ENCODE assay signal across 8 cellular contexts in the genomic region with DNA sequence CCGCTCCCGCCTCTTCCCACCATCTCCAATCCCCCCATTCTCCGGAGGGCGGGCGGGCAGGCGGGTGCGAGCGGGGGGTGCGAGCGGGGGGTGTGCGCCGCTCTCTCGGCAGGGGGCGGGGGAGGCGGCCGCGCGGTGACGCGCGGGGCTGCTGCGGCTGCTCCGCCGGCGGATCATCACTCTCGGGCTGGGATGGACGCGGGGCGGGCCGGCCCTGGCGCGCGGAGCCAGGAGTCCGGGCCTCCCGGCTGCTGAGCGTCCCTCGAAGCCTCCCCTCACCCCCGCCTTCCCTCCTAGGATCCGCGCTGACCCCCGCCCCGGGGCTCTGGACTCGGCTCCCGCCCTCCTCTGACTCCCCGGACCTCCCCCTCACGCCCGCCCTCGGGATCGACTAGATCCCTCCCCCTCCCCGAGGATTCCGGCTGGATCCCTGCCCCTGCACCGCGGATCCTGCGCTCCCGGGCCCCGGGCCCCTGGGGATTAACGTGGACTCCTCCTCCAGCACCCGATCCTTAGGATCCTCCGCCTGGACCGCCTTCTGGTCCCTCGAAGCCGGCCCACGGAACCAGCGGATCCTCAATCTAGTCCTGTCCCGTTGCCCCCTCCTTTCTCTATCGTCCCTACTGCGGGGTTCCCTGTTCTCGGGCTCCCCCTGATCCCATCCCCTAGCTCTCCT. TPM values are rescaled to one million over a fixed set of nuclear protein-coding genes. Genes with fewer than 3 reads are reported as not detected.
A peak's percentile ranks its signal among the peaks of the same experiment; 100 is the strongest.
DNase-seq lines count a peak whose midpoint lies in the region; TF ChIP-seq lines count a peak whose summit lies in the region.

No MANE protein-coding gene starts in this region.

- H3K4me3 ChIP-seq in HFF-Myc (replicated peaks; ENCODE audit: low read depth, low read length): peak overlapping the region; percentile 65

- H3K4me3 Mint-ChIP-seq in brain: peak overlapping the region; percentile 88 to 94 (median 92)

- H3K27ac Mint-ChIP-seq in brain: peak overlapping the region; percentile 96 to 98 (median 98)

- peaks cover 39% of the 10 kb centered on the region for H3K4me1 Mint-ChIP-seq in brain

- H3K27ac ChIP-seq in RWPE1: peak overlapping the region; percentile 88

- peaks cover 20% of the 10 kb centered on the region for H3K36me3 Mint-ChIP-seq in brain

- CTCF ChIA-PET in RWPE1 (lab: Yijun Ruan, JAX): interaction anchor here (1.3 kb wide), 1 partner anchor 32 kb away, joined by 7 read pairs; no protein-coding TSS in a partner anchor

- no peak for TF ChIP-seq CTCF in HFF-Myc (IDR thresholded peaks at IDR 0.05; ENCODE audit: low read depth, low read length, missing control alignments)
- TF ChIP-seq CTCF in RWPE1 (conservative IDR thresholded peaks at IDR 0.05; ENCODE audit: low read depth): no peak
- no peak for TF ChIP-seq CTCF in brain (conservative IDR thresholded peaks at IDR 0.05)

- peak; percentile 36 for DNase-seq in DMS53 treated with DMSO at 0.1 percent for 48 hours (lab: John Stamatoyannopoulos, UW; ENCODE audit: unreplicated experiment)
- no peak for DNase-seq in HFF-Myc (ENCODE audit: extremely low read depth, low read depth)
- no peak for DNase-seq in RWPE1 (ENCODE audit: low spot score)
- peak; percentile 81 for DNase-seq in islet precursor cell
- peak; percentile 65 to 68 for DNase-seq in stimulated activated CD4-positive, alpha-beta T cell treated with anti-CD3 and anti-CD28 coated beads, Interleukin-4, amount 100 ng/mL, for 4 hours
- DNase-seq in germinal center (ENCODE audit: low spot score): no peak
- DNase-seq in A172 (ENCODE audit: low spot score): no peak

- H3K9me3 Mint-ChIP-seq in brain: peaks cover 0 to 2% (median 0%) of the 10 kb centered on the region in 5 experiments

- peaks cover 14% of the 10 kb centered on the region for H3K27me3 Mint-ChIP-seq in brain

- POLR2A ChIA-PET in RWPE1 (lab: Yijun Ruan, JAX; ENCODE audit: low non-redundant PET): interaction anchor here (0.6 to 1.1 kb wide), 5 partner anchors 11 to 115 kb away, joined by 3 to 13 read pairs (median 3); partner anchors contain the start of genes PLSCR3 and TMEM102

RNA-seq across cellular contexts. Expression of gene TMEM256, which starts 1.0 kb away (rescaled TPM):
- polyA plus RNA-seq in brain (ENCODE audit: insufficient read depth, low read depth, low replicate concordance): 125 TPM
- 71.7 and 80.4 TPM in 2 replicates for total RNA-seq in A172 (2014; rRNA removed; shearing (Covaris generic))

RNA-seq across cellular contexts. Expression of gene NLGN2, which starts 2.8 kb away (rescaled TPM):
- 53.9 TPM for polyA plus RNA-seq in brain (ENCODE audit: insufficient read depth, low read depth, low replicate concordance)
- 11.3 and 12.3 TPM in 2 replicates for total RNA-seq in A172 (2014; rRNA removed; shearing (Covaris generic))

RNA-seq across cellular contexts. Expression of gene PLSCR3, which starts 10.6 kb away (rescaled TPM):
- 39.1 TPM for polyA plus RNA-seq in brain (ENCODE audit: insufficient read depth, low read depth, low replicate concordance)
- total RNA-seq in A172 (2014; rRNA removed; shearing (Covaris generic)): 73.2 and 74.7 TPM in 2 replicates

RNA-seq across cellular contexts. Expression of gene SPEM1, which starts 15.2 kb away (rescaled TPM):
- polyA plus RNA-seq in brain (ENCODE audit: insufficient read depth, low read depth, low replicate concordance): not detected
- not detected in 2 replicates for total RNA-seq in A172 (2014; rRNA removed; shearing (Covaris generic))

RNA-seq across cellular contexts. Expression of gene SPEM2, which starts 20.5 kb away (rescaled TPM):
- polyA plus RNA-seq in brain (ENCODE audit: insufficient read depth, low read depth, low replicate concordance): not detected
- total RNA-seq in A172 (2014; rRNA removed; shearing (Covaris generic)): not detected in 2 replicates

Comparison
In these comparisons a context has a peak if more than half of its experiments do, and no peak if none do; other contexts are left out.
1. DNase-seq: peak in DMS53 treated with DMSO at 0.1 percent for 48 hours (single experiment), islet precursor cell (single experiment) and stimulated activated CD4-positive, alpha-beta T cell treated with anti-CD3 and anti-CD28 coated beads, Interleukin-4, amount 100 ng/mL, for 4 hours (2 of 2); none in HFF-Myc (single experiment), RWPE1 (single experiment), germinal center (single experiment) and A172 (single experiment).